In the genomic region with DNA sequence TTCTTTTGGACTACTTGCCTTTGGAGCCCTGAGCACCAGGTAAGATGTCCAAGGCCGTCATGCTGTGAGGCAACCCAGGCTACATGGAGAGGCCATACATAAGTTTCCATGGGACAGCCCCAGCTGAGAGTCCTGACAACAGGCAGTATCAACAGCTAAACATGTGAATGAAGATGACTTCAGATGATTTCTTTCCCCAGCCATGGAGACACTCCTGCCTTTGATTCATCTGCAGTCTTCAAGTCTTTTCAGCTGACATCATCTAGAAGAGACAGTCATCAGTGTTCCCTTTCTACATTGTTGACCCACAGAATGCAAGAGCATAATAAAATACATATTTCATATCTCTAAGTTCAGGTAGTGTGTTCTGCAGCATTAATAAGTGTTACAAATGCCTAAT, we compare ENCODE assay signal across 18 cellular contexts.
DNase-seq lines count a peak whose midpoint lies in the region; ATAC-seq, FAIRE-seq and TF ChIP-seq lines count a peak whose summit lies in the region.
"Had no signal": no experiment of that assay in that cellular context is flagged by ENCODE, and none has a peak within 500 bp of the region (broad histone marks: within the 10 kb centered on the region; RNA-seq: fewer than 3 reads in every experiment).

No MANE protein-coding gene starts in this region.

- BruUV-seq in IMR-90 (replicated peaks; lab: Mats Ljungman, UMichigan) = no TSS peak

- TF ChIP-seq EP300 in H1 (IDR thresholded peaks at IDR 0.05; ENCODE audit: borderline replicate concordance in 1 of 2, low read depth in 2 of 2, low read length in 2 of 2) = no peak

- CTCF ChIA-PET in IMR-90 (lab: Yijun Ruan, JAX) (interaction anchor here (1.1 kb wide), 1 partner anchor 11 kb away, joined by 5 read pairs; no protein-coding TSS in a partner anchor), H1 (lab: Charles Lee; ENCODE audit: partially characterized antibody) (no interaction called here)

- H3K4me1 Mint-ChIP-seq in progenitor cell of endocrine pancreas (ENCODE audit: low read depth) = no peaks in the 10 kb centered on the region
- H3K4me1 Mint-ChIP-seq in T-helper 17 cell = no peaks in the 10 kb centered on the region
- H3K4me1 Mint-ChIP-seq: B cell, GM23338, H9 had no signal

- H3K14ac ChIP-seq in IMR-90 (replicated peaks; ENCODE audit: low read depth, low read length) = no peak overlapping the region
- no peak overlapping the region for H3K14ac ChIP-seq in H1 (ENCODE audit: insufficient read length)

- no peaks in the 10 kb centered on the region for H3K23me2 ChIP-seq in H1 (ENCODE audit: low read depth, low read length)

- intact Hi-C loops in IMR-90 (cut with micrococcal nuclease) = no loop called here

- no peak overlapping the region for H4K8ac ChIP-seq in IMR-90 (ENCODE audit: low read depth in 2 of 2, low read length in 2 of 2)
- H4K8ac ChIP-seq in H1 (ENCODE audit: extremely low read depth, insufficient read depth, low read length) = no peak overlapping the region

- H3K9me3 ChIP-seq in IMR-90 (ENCODE audit: control insufficient read depth, insufficient read depth, low read length) = no peaks in the 10 kb centered on the region
- no peaks in the 10 kb centered on the region for H3K9me3 ChIP-seq in H1 (ENCODE audit: insufficient read depth in 2 of 2, low read depth in 1 of 2, low read length in 1 of 2)
- H3K9me3 ChIP-seq in T-helper 17 cell (ENCODE audit: control insufficient read depth, low read length, poor library complexity, severe bottlenecking) = no peaks in the 10 kb centered on the region

- in situ Hi-C loops in IMR-90 (cut with MboI; ENCODE audit: low sequenced_read_pairs) = no loop called here

- H3K36me3 ChIP-seq in IMR-90 (ENCODE audit: control insufficient read depth, insufficient read depth, low read length) (no peaks in the 10 kb centered on the region), H1 (ENCODE audit: control insufficient read depth in 2 of 4, insufficient read depth in 4 of 4, low read length in 3 of 4) (no peaks in the 10 kb centered on the region)

- H3K27ac ChIP-seq in IMR-90 (ENCODE audit: insufficient read depth, low read length) = no peak overlapping the region
- H3K27ac ChIP-seq in H1 (ENCODE audit: low read depth, low read length) = no peak overlapping the region
- H3K27ac ChIP-seq: HL-60 had no signal

- H3K18ac ChIP-seq in IMR-90 (ENCODE audit: low read depth, low read length) (no peak overlapping the region), H1 (ENCODE audit: extremely low read depth, low read length) (no peak overlapping the region)

- dilution Hi-C loops in IMR-90 (cut with HindIII; ENCODE audit: low sequenced_read_pairs, unreplicated experiment) = no loop called here

- H4K5ac ChIP-seq in IMR-90 (ENCODE audit: low read depth, low read length) (no peak overlapping the region), H1 (ENCODE audit: insufficient read length, low read depth, low read length) (no peak overlapping the region)

- POLR2A ChIA-PET in IMR-90 (lab: Charles Lee; ENCODE audit: unreplicated experiment) (no interaction called here), H1 (lab: Charles Lee; ENCODE audit: partially characterized antibody) (no interaction called here)

- no peak for FAIRE-seq in H1 (lab: Jason Lieb, UNC)
- FAIRE-seq: GM12891 had no signal

- H4K91ac ChIP-seq in IMR-90 (ENCODE audit: insufficient read depth, low read depth, low read length) = no peak overlapping the region
- peak overlapping the region; percentile 72 for H4K91ac ChIP-seq in H1 (replicated peaks; ENCODE audit: insufficient read length, low read length)

- no peak overlapping the region for H3K56ac ChIP-seq in IMR-90 (ENCODE audit: extremely low read depth, insufficient read depth, low read length)
- no peak overlapping the region for H3K56ac ChIP-seq in H1 (replicated peaks; ENCODE audit: insufficient read length, low read depth, low read length)

- H2AFZ ChIP-seq in IMR-90 (replicated peaks; ENCODE audit: low read length, poor library complexity) (peak overlapping the region; percentile 41), H1 (ENCODE audit: low read length) (no peak overlapping the region)
- H2AFZ ChIP-seq: GM23338 had no signal

- H4K20me1 ChIP-seq in IMR-90 (ENCODE audit: insufficient read depth, low read length) = no peaks in the 10 kb centered on the region
- no peaks in the 10 kb centered on the region for H4K20me1 ChIP-seq in H1 (replicated peaks in 1 of 2; ENCODE audit: control insufficient read depth in 1 of 2, insufficient read depth in 2 of 2, low read length in 2 of 2)

- no peaks in the 10 kb centered on the region for H3K79me2 ChIP-seq in H1 (ENCODE audit: control insufficient read depth in 1 of 2, insufficient read depth in 2 of 2, low read length in 2 of 2)

- H3K36me3 Mint-ChIP-seq in progenitor cell of endocrine pancreas (ENCODE audit: insufficient read depth) (peaks cover 1% of the 10 kb centered on the region), T-helper 17 cell (ENCODE audit: low read depth) (peaks cover 2% of the 10 kb centered on the region)

- TF ChIP-seq POLR2A in IMR-90 (IDR thresholded peaks at IDR 0.05; ENCODE audit: low read depth, low read length) (no peak), H1 (IDR thresholded peaks at IDR 0.05; ENCODE audit: control extremely low read depth in 1 of 2, low read depth in 2 of 2, low read length in 2 of 2) (no peak)

- peaks cover 2% of the 10 kb centered on the region for H3K9me3 Mint-ChIP-seq in progenitor cell of endocrine pancreas (ENCODE audit: low read depth)
- H3K9me3 Mint-ChIP-seq: CD4-positive, alpha-beta T cell had no signal

- H3K4me3 Mint-ChIP-seq in progenitor cell of endocrine pancreas (ENCODE audit: low read depth) (no peak overlapping the region), T-helper 17 cell (no peak overlapping the region)
- H3K4me3 Mint-ChIP-seq: B cell; CD4-positive, alpha-beta T cell; GM23338; H9 had no signal

- H2AK9ac ChIP-seq in IMR-90 (replicated peaks; ENCODE audit: low read depth, low read length, poor library complexity) = no peak overlapping the region

- H2AK5ac ChIP-seq in IMR-90 (ENCODE audit: low read depth, low read length) (no peak overlapping the region), H1 (ENCODE audit: low read depth, low read length) (no peak overlapping the region)

- H3K79me1 ChIP-seq in IMR-90 (ENCODE audit: low read depth in 1 of 2, low read length in 2 of 2) (no peaks in the 10 kb centered on the region), H1 (ENCODE audit: low read depth, low read length) (no peaks in the 10 kb centered on the region)

- H3K27me3 Mint-ChIP-seq in progenitor cell of endocrine pancreas = no peaks in the 10 kb centered on the region
- no peaks in the 10 kb centered on the region for H3K27me3 Mint-ChIP-seq in T-helper 17 cell
- H3K27me3 Mint-ChIP-seq: B cell; CD4-positive, alpha-beta T cell had no signal

- 60% methylated on average over 1 of the region's 1 CpG; no CpG with 5 or more reads in 1 of the 2 experiments for WGBS in IMR-90 (ENCODE audit: extremely low coverage in 2 of 2, insufficient read length in 1 of 2), 2 experiments
- WGBS in H1 (ENCODE audit: extremely low coverage in 1 of 2, insufficient coverage in 1 of 2, insufficient read length in 1 of 2, insufficient replicate concordance in 2 of 2, low coverage in 1 of 2, low lambda C conversion rate in 2 of 2, missing lambda C conversion rate in 1 of 2), 2 experiments = 95% methylated on average over 1 of the region's 1 CpG; no CpG with 5 or more reads in 1 of the 2 experiments

- H3K4ac ChIP-seq in IMR-90 (ENCODE audit: low read depth, low read length) (no peak overlapping the region), H1 (replicated peaks; ENCODE audit: insufficient read length, low read depth, low read length) (no peak overlapping the region)

- H3K4me1 ChIP-seq in IMR-90 (ENCODE audit: control insufficient read depth, insufficient read depth, low read length) (no peaks in the 10 kb centered on the region), H1 (replicated peaks in 1 of 4; ENCODE audit: control insufficient read depth in 3 of 4, insufficient read depth in 4 of 4, low read length in 3 of 4) (peaks cover 0 to 6% (median 3%) of the 10 kb centered on the region in 4 experiments; a peak in 3 of 7 replicates)

- H2BK15ac ChIP-seq in IMR-90 (ENCODE audit: low read depth, low read length) = no peak overlapping the region
- H2BK15ac ChIP-seq in H1 (ENCODE audit: low read length) = no peak overlapping the region

- no peak overlapping the region for H3K9ac ChIP-seq in IMR-90 (ENCODE audit: low read depth, low read length)
- H3K9ac ChIP-seq in H1 (replicated peaks in 1 of 4; ENCODE audit: extremely low read depth in 1 of 4, low read depth in 3 of 4, low read length in 3 of 4) = no peak overlapping the region

- peak; percentile 7 for DNase-seq in AG20443 (ENCODE audit: low spot score)
- no peak for DNase-seq in IMR-90
- DNase-seq in H1 (ENCODE audit: low read depth in 1 of 2, low spot score in 2 of 2) = no peak
- DNase-seq in kidney tubule cell (ENCODE audit: low spot score) = peak; percentile 26
- no peak for DNase-seq in progenitor cell of endocrine pancreas (ENCODE audit: low spot score, unreplicated experiment)
- no peak for DNase-seq in activated CD8-positive, alpha-beta memory T cell treated with anti-CD3 and anti-CD28 coated beads, Interleukin-2, amount 50 U/mL, for 48 hours
- no peak for DNase-seq in T-helper 17 cell
- no peak for DNase-seq in SW 1271 (lab: John Stamatoyannopoulos, UW)
- DNase-seq: ACHN; C1 segment of cervical spinal cord; Calu3; CD4-positive, alpha-beta T cell; DMS 273 treated with DMSO at 0.1 percent for 48 hours; H9 had no signal

- H3K4me3 ChIP-seq in IMR-90 (ENCODE audit: insufficient read depth, low read depth, low read length) (no peak overlapping the region), H1 (ENCODE audit: extremely low read depth in 1 of 4, insufficient read depth in 2 of 4, low read depth in 3 of 4, low read length in 4 of 4) (no peak overlapping the region)
- H3K4me3 ChIP-seq: GM23338 had no signal

- H3K27ac Mint-ChIP-seq in progenitor cell of endocrine pancreas (no peak overlapping the region), T-helper 17 cell (no peak overlapping the region)
- H3K27ac Mint-ChIP-seq: B cell; CD4-positive, alpha-beta T cell; GM23338 had no signal

- H2BK12ac ChIP-seq in H1 (ENCODE audit: low read depth, low read length) = no peak overlapping the region

- ATAC-seq in IMR-90 (ENCODE audit: low read depth) = no peak
- ATAC-seq in T-helper 17 cell = no peak
- ATAC-seq: GM23338 had no signal

- no peaks in the 10 kb centered on the region for H3K27me3 ChIP-seq in IMR-90 (ENCODE audit: control insufficient read depth, insufficient read depth, low read length)
- H3K27me3 ChIP-seq in H1 (replicated peaks in 1 of 4; ENCODE audit: control insufficient read depth in 3 of 4, extremely low read depth in 1 of 4, insufficient read depth in 3 of 4, low read length in 3 of 4) = no peaks in the 10 kb centered on the region

- TF ChIP-seq CTCF in IMR-90 (conservative IDR thresholded peaks at IDR 0.05; ENCODE audit: low read depth, low read length) (no peak), H1 (IDR thresholded peaks at IDR 0.05; ENCODE audit: control extremely low read depth in 1 of 3, insufficient read depth in 1 of 3, low read depth in 1 of 3, low read length in 3 of 3) (no peak), progenitor cell of endocrine pancreas (IDR thresholded peaks at IDR 0.05; ENCODE audit: unreplicated experiment) (no peak)

- H2BK5ac ChIP-seq in IMR-90 (ENCODE audit: low read depth, low read length, poor library complexity, severe bottlenecking) (no peak overlapping the region), H1 (ENCODE audit: low read depth, low read length) (no peak overlapping the region)

- H2BK20ac ChIP-seq in IMR-90 (ENCODE audit: low read depth, low read length) = no peak overlapping the region
- H2BK20ac ChIP-seq in H1 (ENCODE audit: low read length) = no peak overlapping the region

- H2BK120ac ChIP-seq in IMR-90 (ENCODE audit: low read depth, low read length) (no peak overlapping the region), H1 (replicated peaks; ENCODE audit: low read depth, low read length) (no peak overlapping the region)

- TF ChIP-seq RAD21 in IMR-90 (IDR thresholded peaks at IDR 0.05; ENCODE audit: low read length) (no peak), H1 (IDR thresholded peaks at IDR 0.05 in 1 of 2, conservative IDR thresholded peaks at IDR 0.05 in 1 of 2; ENCODE audit: low read depth in 2 of 2, low read length in 2 of 2) (no peak)

- H3K9me1 ChIP-seq in IMR-90 (ENCODE audit: insufficient read depth, low read length) = 0 out of 2 replicates have a peak, but pooled peaks cover 3% of the 10 kb centered on the region

- H3K23ac ChIP-seq in IMR-90 (ENCODE audit: low read depth, low read length) (no peak overlapping the region), H1 (ENCODE audit: insufficient read length) (no peak overlapping the region)

- no peak overlapping the region for H3K4me2 ChIP-seq in IMR-90 (ENCODE audit: low read depth, low read length)
- H3K4me2 ChIP-seq in H1 (ENCODE audit: insufficient read depth in 1 of 2, low read depth in 2 of 2, low read length in 2 of 2) = no peak overlapping the region
- H3K4me2 ChIP-seq: GM23338 had no signal

Comparison
In these comparisons a context has a peak if more than half of its experiments do, and no peak if none do; other contexts are left out.
1. DNase-seq: peak in AG20443 (single experiment) and kidney tubule cell (single experiment); none in IMR-90 (single experiment), H1 (0 of 2), progenitor cell of endocrine pancreas (single experiment), activated CD8-positive, alpha-beta memory T cell treated with anti-CD3 and anti-CD28 coated beads, Interleukin-2, amount 50 U/mL, for 48 hours (single experiment), T-helper 17 cell (0 of 3) and SW 1271 (0 of 2).